In the genomic region with DNA sequence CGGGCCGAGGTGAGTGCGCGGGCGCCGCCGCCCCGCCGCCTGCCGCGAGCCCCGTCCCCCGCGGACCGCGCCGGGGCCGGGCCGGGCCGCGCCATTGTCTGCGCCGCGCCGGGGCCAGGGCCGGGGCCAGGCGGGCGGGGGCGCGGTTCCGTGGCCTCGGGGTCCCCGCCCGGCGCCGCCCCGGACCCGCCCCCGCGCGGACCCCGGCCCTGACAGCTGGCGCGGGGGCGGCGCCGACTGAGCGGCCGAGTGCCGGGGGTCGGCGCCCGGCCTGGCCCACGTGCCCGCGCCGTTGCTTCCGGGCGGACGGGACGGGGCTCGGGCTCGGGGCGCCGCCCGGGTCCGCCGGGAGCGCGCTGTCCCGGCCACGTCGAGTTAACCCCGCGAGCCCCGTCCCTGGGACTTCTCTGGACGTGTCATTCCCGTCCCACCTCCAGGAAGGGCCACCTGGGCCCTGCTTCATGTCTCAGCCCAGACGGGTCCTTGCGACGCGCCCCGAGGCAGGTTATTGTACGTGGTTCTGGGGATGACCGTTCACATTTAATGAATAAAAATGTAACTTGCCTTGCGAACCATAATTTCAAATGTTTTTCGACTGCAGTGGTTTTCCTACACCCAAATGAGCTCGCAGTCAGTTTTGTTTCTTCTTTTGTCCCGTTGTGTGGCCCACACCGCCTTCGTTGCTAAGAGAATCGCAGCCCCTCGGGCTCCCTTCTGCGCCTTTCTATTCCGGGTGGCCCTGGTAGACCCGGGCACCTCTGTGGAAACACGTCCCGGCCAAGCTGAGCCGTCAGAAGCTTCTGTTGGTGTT, we compare ENCODE assay signal across 8 cellular contexts. TPM values are rescaled to one million over a fixed set of nuclear protein-coding genes. Genes with fewer than 3 reads are reported as not detected.
DNase-seq lines count a peak whose midpoint lies in the region; ATAC-seq and TF ChIP-seq lines count a peak whose summit lies in the region.

No MANE protein-coding gene starts in this region.

- H3K4me3 ChIP-seq in fibroblast of lung (replicated peaks in 1 of 4; ENCODE audit: control extremely low read depth in 1 of 4, insufficient read depth in 1 of 4, low read depth in 3 of 4, low read length in 4 of 4) (peak overlapping the region; percentile 43 to 81 (median 70)), neural progenitor cell (peak overlapping the region; percentile 70)

- H2AFZ ChIP-seq in fibroblast of lung (ENCODE audit: low read length) = no peak overlapping the region
- no peak overlapping the region for H2AFZ ChIP-seq in neural progenitor cell (replicated peaks)

- H3K4me2 ChIP-seq in fibroblast of lung (ENCODE audit: extremely low read depth, insufficient read depth, low read length) = peak overlapping the region; percentile 87
- peak overlapping the region; percentile 92 for H3K4me2 ChIP-seq in neural progenitor cell

- H3K79me2 ChIP-seq in fibroblast of lung (ENCODE audit: control insufficient read depth, insufficient read depth, low read length) (peaks cover 48% of the 10 kb centered on the region), neural progenitor cell (ENCODE audit: low read depth) (peaks cover 51% of the 10 kb centered on the region)

- H3K9me3 ChIP-seq in fibroblast of lung (ENCODE audit: control insufficient read depth, insufficient read depth, low read depth, low read length) (no peaks in the 10 kb centered on the region), neural progenitor cell (ENCODE audit: low read depth) (no peaks in the 10 kb centered on the region)

- H3K36me3 ChIP-seq in fibroblast of lung (ENCODE audit: control insufficient read depth, insufficient read depth, low read length) = no peaks in the 10 kb centered on the region
- H3K36me3 ChIP-seq in neural progenitor cell = no peaks in the 10 kb centered on the region

- H3K27me3 ChIP-seq in fibroblast of lung (ENCODE audit: control insufficient read depth, insufficient read depth, low read length) (peaks cover 16% of the 10 kb centered on the region), neural progenitor cell (peaks cover 40% of the 10 kb centered on the region)

- H3K27me3 Mint-ChIP-seq in activated CD4-positive, alpha-beta T cell treated with anti-CD3 and anti-CD28 coated beads, Interleukin-2, amount 10 ng/mL, durations not matched to agents 24 days and 14 days = peaks cover 5% of the 10 kb centered on the region
- peaks cover 36% of the 10 kb centered on the region for H3K27me3 Mint-ChIP-seq in neural progenitor cell (ENCODE audit: insufficient read depth, low read depth)

- DNase-seq in GM03348 (ENCODE audit: low spot score) (peak; percentile 54), fibroblast of lung (ENCODE audit: low read depth in 2 of 2) (peak; percentile 26 to 27), neural progenitor cell (ENCODE audit: low spot score) (peak; percentile 68), SIG-M5 (lab: John Stamatoyannopoulos, UW) (no peak), HT-29 (ENCODE audit: low spot score) (no peak)
- DNase-seq in activated CD4-positive, alpha-beta T cell treated with anti-CD3 and anti-CD28 coated beads, Interleukin-2, amount 10 ng/mL, durations not matched to agents 24 days and 14 days = peak; percentile 77

- H3K4me1 Mint-ChIP-seq in activated CD4-positive, alpha-beta T cell treated with anti-CD3 and anti-CD28 coated beads, Interleukin-2, amount 10 ng/mL, durations not matched to agents 24 days and 14 days = peaks cover 39% of the 10 kb centered on the region
- peaks cover 21% of the 10 kb centered on the region for H3K4me1 Mint-ChIP-seq in neural progenitor cell

- peak; percentile 33 for ATAC-seq in GM19455 (IDR thresholded peaks at IDR 0.05; ENCODE audit: unreplicated experiment)
- peak; percentile 19 for ATAC-seq in HG03571 (IDR thresholded peaks at IDR 0.05; ENCODE audit: unreplicated experiment)

- H3K4me1 ChIP-seq in fibroblast of lung (ENCODE audit: control insufficient read depth, extremely low read depth, insufficient read depth, low read length) (peaks cover 5% of the 10 kb centered on the region), neural progenitor cell (peaks cover 22% of the 10 kb centered on the region)

- H3K27ac Mint-ChIP-seq in activated CD4-positive, alpha-beta T cell treated with anti-CD3 and anti-CD28 coated beads, Interleukin-2, amount 10 ng/mL, durations not matched to agents 24 days and 14 days = peak overlapping the region; percentile 94
- H3K27ac Mint-ChIP-seq in neural progenitor cell = peak overlapping the region; percentile 99

- intact Hi-C loops in activated CD4-positive, alpha-beta T cell treated with anti-CD3 and anti-CD28 coated beads, Interleukin-2, amount 10 ng/mL, durations not matched to agents 24 days and 14 days (cut with micrococcal nuclease) = loop anchor here (1.0 to 5.0 kb wide), 4 partner anchors 15 to 108 kb away; partner anchors contain the start of genes ALG12, BRD1, CRELD2 and PIM3

- H4K20me1 ChIP-seq in fibroblast of lung (ENCODE audit: control insufficient read depth, extremely low read depth, insufficient read depth, low read length) = no peaks in the 10 kb centered on the region
- H4K20me1 ChIP-seq in neural progenitor cell (ENCODE audit: low read depth) = peaks cover 59% of the 10 kb centered on the region

- TF ChIP-seq CTCF in fibroblast of lung (conservative IDR thresholded peaks at IDR 0.05 in 1 of 2, IDR thresholded peaks at IDR 0.05 in 1 of 2; ENCODE audit: low read depth in 1 of 2, low read length in 2 of 2) (no peak), neural progenitor cell (IDR thresholded peaks at IDR 0.05) (no peak)

- peak overlapping the region; percentile 79 for H3K9ac ChIP-seq in fibroblast of lung (ENCODE audit: insufficient read depth, low read length)
- H3K9ac ChIP-seq in neural progenitor cell = peak overlapping the region; percentile 25

- H3K4me3 Mint-ChIP-seq in activated CD4-positive, alpha-beta T cell treated with anti-CD3 and anti-CD28 coated beads, Interleukin-2, amount 10 ng/mL, durations not matched to agents 24 days and 14 days = peak overlapping the region; percentile 92
- H3K4me3 Mint-ChIP-seq in neural progenitor cell = peak overlapping the region; percentile 99

- H3K27ac ChIP-seq in fibroblast of lung (ENCODE audit: insufficient read depth, low read length) (peak overlapping the region; percentile 55), neural progenitor cell (no peak overlapping the region)

- no peaks in the 10 kb centered on the region for H3K9me3 Mint-ChIP-seq in activated CD4-positive, alpha-beta T cell treated with anti-CD3 and anti-CD28 coated beads, Interleukin-2, amount 10 ng/mL, durations not matched to agents 24 days and 14 days
- H3K9me3 Mint-ChIP-seq in neural progenitor cell = peaks cover 3% of the 10 kb centered on the region

- H3K36me3 Mint-ChIP-seq in activated CD4-positive, alpha-beta T cell treated with anti-CD3 and anti-CD28 coated beads, Interleukin-2, amount 10 ng/mL, durations not matched to agents 24 days and 14 days (ENCODE audit: low read depth) = peaks cover 14% of the 10 kb centered on the region
- peaks cover 10% of the 10 kb centered on the region for H3K36me3 Mint-ChIP-seq in neural progenitor cell

- peaks cover 12% of the 10 kb centered on the region for H3F3A ChIP-seq in neural progenitor cell (ENCODE audit: low read depth)

RNA-seq across cellular contexts. Expression of gene ZBED4, which starts 0.5 kb away (rescaled TPM):
- 18.2 and 19.8 TPM in 2 replicates for total RNA-seq in activated CD4-positive, alpha-beta T cell treated with anti-CD3 and anti-CD28 coated beads, Interleukin-2, amount 10 ng/mL, durations not matched to agents 24 days and 14 days
- total RNA-seq in fibroblast of lung (6.3 and 6.4 TPM in 2 replicates), neural progenitor cell (ENCODE audit: low replicate concordance) (23.1 and 29.3 TPM in 2 replicates)
- 3.5 and 4.8 TPM in 2 replicates for polyA plus RNA-seq in fibroblast of lung
- 6.2 and 6.4 TPM in 2 replicates for polyA plus RNA-seq in fibroblast of lung (2012)
- 13.3 and 15.9 TPM in 2 replicates for polyA minus RNA-seq in fibroblast of lung (ENCODE audit: low replicate concordance)
- 10.6 and 15.3 TPM in 2 replicates for total RNA-seq in HT-29 (2014; rRNA removed; shearing (Covaris generic))

RNA-seq across cellular contexts. Expression of gene BRD1, which starts 26.5 kb away (rescaled TPM):
- 36.2 and 43.2 TPM in 2 replicates for total RNA-seq in activated CD4-positive, alpha-beta T cell treated with anti-CD3 and anti-CD28 coated beads, Interleukin-2, amount 10 ng/mL, durations not matched to agents 24 days and 14 days
- total RNA-seq in fibroblast of lung (23.9 and 26.6 TPM in 2 replicates), neural progenitor cell (ENCODE audit: low replicate concordance) (31.2 and 46.7 TPM in 2 replicates)
- polyA plus RNA-seq in fibroblast of lung = 4.3 and 4.4 TPM in 2 replicates
- 10.9 and 11.1 TPM in 2 replicates for polyA plus RNA-seq in fibroblast of lung (2012)
- polyA minus RNA-seq in fibroblast of lung (ENCODE audit: low replicate concordance) = 6.5 and 11.6 TPM in 2 replicates
- 21.2 and 23.3 TPM in 2 replicates for total RNA-seq in HT-29 (2014; rRNA removed; shearing (Covaris generic))

Comparison
In these comparisons a context has a peak if more than half of its experiments do, and no peak if none do; other contexts are left out.
1. DNase-seq: peak in GM03348 (single experiment), activated CD4-positive, alpha-beta T cell treated with anti-CD3 and anti-CD28 coated beads, Interleukin-2, amount 10 ng/mL, durations not matched to agents 24 days and 14 days (single experiment), fibroblast of lung (2 of 2) and neural progenitor cell (single experiment); none in SIG-M5 (single experiment) and HT-29 (single experiment).